17 cellular contexts compared by ENCODE assay signal in genomic region chr2:159246325-159246988, GRCh38.
"Had no signal": no experiment of that assay in that cellular context is flagged by ENCODE, and none has a peak within 500 bp of the region (broad histone marks: within the 10 kb centered on the region; RNA-seq: fewer than 3 reads in every experiment).

No MANE protein-coding gene starts in this region.

- H3K27ac ChIP-seq: RWPE1 had no signal

- DNase-seq: KBM-7, NCI-H1092, NCI-H1105 treated with DMSO at 0.1 percent for 48 hours, NCI-H1417 treated with DMSO at 0.1 percent for 48 hours, NCI-H146, NCI-H1694 treated with DMSO at 0.1 percent for 48 hours, NCI-H1930, NCI-H2081, NCI-H2107, NCI-H2227 treated with DMSO at 0.1 percent for 48 hours, NCI-H446, NCI-H510A, NCI-H524 treated with DMSO at 0.1 percent for 48 hours, NCI-H69, NCI-H774, SHP77 had no signal
